Comparison of ENCODE assay signal across 8 cellular contexts in the genomic region with DNA sequence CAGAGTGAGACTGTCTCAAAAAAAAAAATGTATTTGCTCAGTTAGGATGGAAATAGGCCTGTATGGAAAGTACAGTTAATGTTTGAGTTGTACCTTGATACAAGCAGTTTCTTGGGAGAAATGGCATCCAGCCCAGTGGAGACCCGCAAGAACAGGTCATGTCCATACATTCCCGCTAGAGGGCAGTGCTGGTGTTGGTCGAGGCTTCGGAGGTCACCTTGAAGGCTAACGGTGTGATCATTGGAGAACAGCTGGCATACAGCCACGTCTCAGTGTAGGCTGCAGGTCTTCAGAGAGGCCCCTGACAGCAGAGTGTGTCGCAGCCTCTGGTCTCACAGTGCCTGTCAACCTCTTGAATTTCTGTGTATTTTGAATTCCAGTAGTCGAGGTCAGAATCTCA. TPM values are rescaled to one million over a fixed set of nuclear protein-coding genes. Genes with fewer than 3 reads are reported as not detected.
DNase-seq lines count a peak whose midpoint lies in the region; ATAC-seq and TF ChIP-seq lines count a peak whose summit lies in the region.

No MANE protein-coding gene starts in this region.

- no TSS peak for BruUV-seq in HCT116 (replicated peaks; lab: Mats Ljungman, UMichigan)

- intact Hi-C loops in HCT116 (cut with micrococcal nuclease), result no loop called here

- DNase-seq in AG20443 (ENCODE audit: low spot score) (peak; percentile 55), HCT116 (ENCODE audit: low read depth, low spot score) (peak; percentile 23), astrocyte of the spinal cord (ENCODE audit: low read depth, low spot score) (no peak), kidney tubule cell (ENCODE audit: low spot score) (peak; percentile 36), cortex of kidney (lab: John Stamatoyannopoulos, UW) (no peak)
- peak; percentile 34 for DNase-seq in stimulated activated CD8-positive, alpha-beta memory T cell treated with anti-CD3 and anti-CD28 coated beads, Interleukin-12 subunit alpha, Interleukin-12 subunit beta, amount 100 ng/mL, for 1 hour (ENCODE audit: low read depth)

- TF ChIP-seq CTCF in HCT116 (IDR thresholded peaks at IDR 0.05 in 2 of 3, conservative IDR thresholded peaks at IDR 0.05 in 1 of 3; ENCODE audit: borderline replicate concordance in 1 of 3, insufficient read depth in 1 of 3, low read depth in 2 of 3, low read length in 2 of 3) (peak; percentile 17 to 50 (median 48); a peak in 5 of 6 replicates), SU-DHL-6 (IDR thresholded peaks at IDR 0.05; ENCODE audit: insufficient read depth, low read length, poor library complexity, severe bottlenecking) (peak; percentile 44), astrocyte of the spinal cord (IDR thresholded peaks at IDR 0.05; ENCODE audit: low read depth, low read length) (peak; percentile 35)

- TF ChIP-seq RAD21 in HCT116 (IDR thresholded peaks at IDR 0.05; ENCODE audit: low read depth), result peak; percentile 43

- H2AFZ ChIP-seq in HCT116 (ENCODE audit: low read depth, low read length, poor library complexity, severe bottlenecking), result no peak overlapping the region
- no peak overlapping the region for H2AFZ ChIP-seq in SU-DHL-6 (ENCODE audit: low read depth, low read length, severe bottlenecking)

- H3K9ac ChIP-seq in HCT116 (ENCODE audit: low read length) (no peak overlapping the region), SU-DHL-6 (ENCODE audit: low read length) (no peak overlapping the region)

- no peaks in the 10 kb centered on the region for H3F3A ChIP-seq in SU-DHL-6 (ENCODE audit: insufficient read depth)

- H3K36me3 ChIP-seq in HCT116 (ENCODE audit: control insufficient read depth in 1 of 2, insufficient read depth in 2 of 2, low read length in 2 of 2) (no peaks in the 10 kb centered on the region), SU-DHL-6 (ENCODE audit: low read length) (no peaks in the 10 kb centered on the region)

- H4K20me1 ChIP-seq in HCT116 (ENCODE audit: insufficient read depth), result no peaks in the 10 kb centered on the region
- no peaks in the 10 kb centered on the region for H4K20me1 ChIP-seq in SU-DHL-6 (ENCODE audit: low read depth, low read length)

- peak; percentile 36; the same call in 1 of the 2 replicates for ATAC-seq in HCT116
- no peak for ATAC-seq in HG03571 (IDR thresholded peaks at IDR 0.05; ENCODE audit: unreplicated experiment)

- CTCF ChIA-PET in HCT116 (lab: Charles Lee), result no interaction called here

- no peak for TF ChIP-seq POLR2A in HCT116 (IDR thresholded peaks at IDR 0.05; ENCODE audit: borderline replicate concordance, extremely low read depth, insufficient read depth, insufficient read length)

- H3K27me3 ChIP-seq in HCT116 (ENCODE audit: insufficient read depth, low read length) (no peaks in the 10 kb centered on the region), SU-DHL-6 (ENCODE audit: low read length) (no peaks in the 10 kb centered on the region)

- H3K9me2 ChIP-seq in HCT116 (ENCODE audit: insufficient read depth) (no peaks in the 10 kb centered on the region), SU-DHL-6 (replicated peaks; ENCODE audit: insufficient read depth, low read length) (no peaks in the 10 kb centered on the region)

- H3K4me2 ChIP-seq in HCT116 (ENCODE audit: low read length) (no peak overlapping the region), SU-DHL-6 (ENCODE audit: low read depth, low read length, poor library complexity, severe bottlenecking) (no peak overlapping the region)

- H3K9me3 ChIP-seq in HCT116 (ENCODE audit: control insufficient read depth in 1 of 2, insufficient read depth in 1 of 2, low read depth in 1 of 2, low read length in 2 of 2) (peaks cover 0 to 6% of the 10 kb centered on the region in 2 experiments; a peak in 2 of 4 replicates), SU-DHL-6 (ENCODE audit: insufficient read depth, low read length) (no peaks in the 10 kb centered on the region)

- H3K4me1 ChIP-seq in HCT116 (ENCODE audit: control insufficient read depth in 1 of 2, insufficient read depth in 2 of 2, low read length in 2 of 2), result no peaks in the 10 kb centered on the region

- RAD21 ChIA-PET in HCT116 (lab: Charles Lee; ENCODE audit: low non-redundant PET in 1 of 2, low total read pairs in 2 of 2, uncharacterized antibody in 2 of 2, unreplicated experiment in 2 of 2), result no interaction called here

- H3K27ac ChIP-seq in HCT116 (ENCODE audit: low read depth, low read length) (no peak overlapping the region), SU-DHL-6 (ENCODE audit: low read depth, low read length) (no peak overlapping the region)

- POLR2A ChIA-PET in HCT116 (lab: Charles Lee), result no interaction called here

- no peaks in the 10 kb centered on the region for H3K79me2 ChIP-seq in HCT116 (ENCODE audit: insufficient read depth, low read length)
- no peaks in the 10 kb centered on the region for H3K79me2 ChIP-seq in SU-DHL-6 (ENCODE audit: insufficient read depth, low read length)

- in situ Hi-C loops in astrocyte of the spinal cord (cut with HindIII; ENCODE audit: low sequenced_read_pairs), result no loop called here

- H3K4me3 ChIP-seq in HCT116 (replicated peaks in 1 of 2; ENCODE audit: low read depth in 1 of 2, low read length in 2 of 2) (no peak overlapping the region), SU-DHL-6 (ENCODE audit: insufficient read depth, low read length, poor library complexity, severe bottlenecking) (no peak overlapping the region), astrocyte of the spinal cord (ENCODE audit: low read depth, low read length) (no peak overlapping the region)

TF ChIP-seq in HCT116, 20 proteins besides CTCF, POLR2A, EP300 and RAD21 (continues in another document):
- TF ChIP-seq ZFX (IDR thresholded peaks at IDR 0.05) (no peak), TCF7L2 (IDR thresholded peaks at IDR 0.05; ENCODE audit: borderline replicate concordance, extremely low read depth, insufficient read depth, insufficient read length) (no peak), SP1 (IDR thresholded peaks at IDR 0.05; ENCODE audit: low read depth) (no peak), CEBPB (IDR thresholded peaks at IDR 0.05; ENCODE audit: low read depth) (no peak), EZH2phosphoT487 (IDR thresholded peaks at IDR 0.05; ENCODE audit: borderline replicate concordance) (no peak), POLR2AphosphoS5 (IDR thresholded peaks at IDR 0.05; ENCODE audit: low read depth, low read length) (no peak), ZNF274 (IDR thresholded peaks at IDR 0.05; ENCODE audit: low read depth, low read length) (no peak), EZH2 (IDR thresholded peaks at IDR 0.05) (no peak), SIN3A (IDR thresholded peaks at IDR 0.05; ENCODE audit: low read depth) (no peak), YY1 (IDR thresholded peaks at IDR 0.05; ENCODE audit: extremely low read depth, insufficient replicate concordance, low read depth, low read length) (no peak), ELF1 (IDR thresholded peaks at IDR 0.05; ENCODE audit: borderline replicate concordance, low read depth) (no peak), EGR1 (IDR thresholded peaks at IDR 0.05; ENCODE audit: low read depth) (no peak)
- TF ChIP-seq, protein P1, sequence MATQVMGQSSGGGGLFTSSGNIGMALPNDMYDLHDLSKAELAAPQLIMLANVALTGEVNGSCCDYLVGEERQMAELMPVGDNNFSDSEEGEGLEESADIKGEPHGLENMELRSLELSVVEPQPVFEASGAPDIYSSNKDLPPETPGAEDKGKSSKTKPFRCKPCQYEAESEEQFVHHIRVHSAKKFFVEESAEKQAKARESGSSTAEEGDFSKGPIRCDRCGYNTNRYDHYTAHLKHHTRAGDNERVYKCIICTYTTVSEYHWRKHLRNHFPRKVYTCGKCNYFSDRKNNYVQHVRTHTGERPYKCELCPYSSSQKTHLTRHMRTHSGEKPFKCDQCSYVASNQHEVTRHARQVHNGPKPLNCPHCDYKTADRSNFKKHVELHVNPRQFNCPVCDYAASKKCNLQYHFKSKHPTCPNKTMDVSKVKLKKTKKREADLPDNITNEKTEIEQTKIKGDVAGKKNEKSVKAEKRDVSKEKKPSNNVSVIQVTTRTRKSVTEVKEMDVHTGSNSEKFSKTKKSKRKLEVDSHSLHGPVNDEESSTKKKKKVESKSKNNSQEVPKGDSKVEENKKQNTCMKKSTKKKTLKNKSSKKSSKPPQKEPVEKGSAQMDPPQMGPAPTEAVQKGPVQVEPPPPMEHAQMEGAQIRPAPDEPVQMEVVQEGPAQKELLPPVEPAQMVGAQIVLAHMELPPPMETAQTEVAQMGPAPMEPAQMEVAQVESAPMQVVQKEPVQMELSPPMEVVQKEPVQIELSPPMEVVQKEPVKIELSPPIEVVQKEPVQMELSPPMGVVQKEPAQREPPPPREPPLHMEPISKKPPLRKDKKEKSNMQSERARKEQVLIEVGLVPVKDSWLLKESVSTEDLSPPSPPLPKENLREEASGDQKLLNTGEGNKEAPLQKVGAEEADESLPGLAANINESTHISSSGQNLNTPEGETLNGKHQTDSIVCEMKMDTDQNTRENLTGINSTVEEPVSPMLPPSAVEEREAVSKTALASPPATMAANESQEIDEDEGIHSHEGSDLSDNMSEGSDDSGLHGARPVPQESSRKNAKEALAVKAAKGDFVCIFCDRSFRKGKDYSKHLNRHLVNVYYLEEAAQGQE (IDR thresholded peaks at IDR 0.05; ENCODE audit: low read depth), result no peak
- TF ChIP-seq, protein P2, sequence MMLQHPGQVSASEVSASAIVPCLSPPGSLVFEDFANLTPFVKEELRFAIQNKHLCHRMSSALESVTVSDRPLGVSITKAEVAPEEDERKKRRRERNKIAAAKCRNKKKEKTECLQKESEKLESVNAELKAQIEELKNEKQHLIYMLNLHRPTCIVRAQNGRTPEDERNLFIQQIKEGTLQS (IDR thresholded peaks at IDR 0.05), result no peak

RNA-seq across cellular contexts. Expression of a gene that starts 7.5 kb away (rescaled TPM):
- not detected for total RNA-seq in HCT116 (2021; ENCODE audit: unreplicated experiment)
- not detected in 2 replicates for polyA plus RNA-seq in HCT116 (2012)

RNA-seq across cellular contexts. Expression of a gene that starts 26.2 kb away (rescaled TPM):
- total RNA-seq in HCT116 (2021; ENCODE audit: unreplicated experiment), result not detected
- not detected in 2 replicates for polyA plus RNA-seq in HCT116 (2012)

RNA-seq across cellular contexts. Expression of a gene that starts 46.6 kb away (rescaled TPM):
- total RNA-seq in HCT116 (2021; ENCODE audit: unreplicated experiment), result 11.5 TPM
- 5.1 and 5.3 TPM in 2 replicates for polyA plus RNA-seq in HCT116 (2012)

RNA-seq across cellular contexts. Expression of a gene that starts 54.1 kb away (rescaled TPM):
- not detected for total RNA-seq in HCT116 (2021; ENCODE audit: unreplicated experiment)
- 0.13 TPM in 1 of 2 replicates, not detected in the other for polyA plus RNA-seq in HCT116 (2012)

Comparison
In these comparisons a context has a peak if more than half of its experiments do, and no peak if none do; other contexts are left out.
1. DNase-seq: peak in AG20443 (single experiment), HCT116 (single experiment), kidney tubule cell (single experiment) and stimulated activated CD8-positive, alpha-beta memory T cell treated with anti-CD3 and anti-CD28 coated beads, Interleukin-12 subunit alpha, Interleukin-12 subunit beta, amount 100 ng/mL, for 1 hour (single experiment); none in astrocyte of the spinal cord (single experiment) and cortex of kidney (single experiment).
2. Peak in every context shown above with its lines, with median percentiles within 50 percentile points of each other: CTCF ChIP-seq.